ENCODE assay signal across 8 cellular contexts in the genomic region with DNA sequence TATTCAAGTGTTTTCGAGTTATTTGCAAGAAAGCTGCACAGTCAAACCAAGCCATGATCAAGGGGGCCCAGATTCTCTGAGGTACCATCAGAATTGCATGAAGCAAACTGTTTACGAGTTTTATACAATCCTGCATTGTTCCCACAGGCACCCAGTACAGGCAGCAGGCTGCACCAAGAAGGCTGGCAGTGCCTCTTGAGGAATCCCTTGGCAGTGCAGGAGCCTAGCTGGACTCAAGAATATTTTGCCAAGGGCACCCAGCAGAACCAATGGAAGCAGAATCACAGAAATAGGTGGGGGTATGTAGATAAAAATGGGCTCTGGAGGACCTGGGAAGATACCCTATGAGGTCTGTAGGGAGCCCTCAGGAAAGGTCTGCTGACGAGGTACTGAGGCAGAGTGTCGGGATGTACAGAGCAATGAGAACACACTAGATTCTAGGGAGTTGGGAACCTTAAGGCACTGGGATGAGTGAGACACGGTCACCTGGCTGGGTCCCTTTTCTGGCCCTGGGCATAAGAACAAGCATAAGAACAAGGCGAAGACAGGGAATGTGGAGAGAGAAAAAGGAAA. TPM values are rescaled to one million over a fixed set of nuclear protein-coding genes. Genes with fewer than 3 reads are reported as not detected.
DNase-seq lines count a peak whose midpoint lies in the region; ATAC-seq and TF ChIP-seq lines count a peak whose summit lies in the region.

No MANE protein-coding gene starts in this region.

- H3K4me3 ChIP-seq in thyroid gland (replicated peaks in 1 of 3) = no peak overlapping the region

- POLR2A ChIA-PET in activated CD8-positive, alpha-beta T cell treated with anti-CD3 and anti-CD28 coated beads for 36 hours (lab: Charles Lee) = no interaction called here
- POLR2A ChIA-PET in activated CD8-positive, alpha-beta T cell treated with anti-CD3 and anti-CD28 coated beads, Interleukin-2, amount 10 ng/mL, durations not matched to agents 7 days and 5 days (lab: Charles Lee) = no interaction called here
- POLR2A ChIA-PET in RWPE1 (lab: Yijun Ruan, JAX; ENCODE audit: low non-redundant PET) = no interaction called here
- POLR2A ChIA-PET in activated CD4-positive, alpha-beta memory T cell treated with anti-CD3 and anti-CD28 coated beads for 36 hours (lab: Charles Lee) = no interaction called here

- H3K27me3 ChIP-seq in thyroid gland = no peaks in the 10 kb centered on the region

- no peak for TF ChIP-seq POLR2A in thyroid gland (IDR thresholded peaks at IDR 0.05)
- no peak for TF ChIP-seq POLR2A in GM18505 (IDR thresholded peaks at IDR 0.05; ENCODE audit: borderline replicate concordance, extremely low read depth, insufficient read depth, insufficient read length)

- no peak overlapping the region for H3K27ac ChIP-seq in RWPE1
- H3K27ac ChIP-seq in thyroid gland = no peak overlapping the region

- no peak for ATAC-seq in activated CD8-positive, alpha-beta T cell treated with anti-CD3 and anti-CD28 coated beads for 36 hours
- no peak for ATAC-seq in activated CD8-positive, alpha-beta T cell treated with anti-CD3 and anti-CD28 coated beads, Interleukin-2, amount 10 ng/mL, durations not matched to agents 7 days and 5 days
- ATAC-seq in GM18505 (IDR thresholded peaks at IDR 0.05; ENCODE audit: unreplicated experiment) = no peak

- intact Hi-C loops in activated CD8-positive, alpha-beta T cell treated with anti-CD3 and anti-CD28 coated beads for 36 hours (cut with micrococcal nuclease) = no loop called here
- intact Hi-C loops in thyroid gland (cut with DNase I) = no loop called here
- intact Hi-C loops in activated CD4-positive, alpha-beta memory T cell treated with anti-CD3 and anti-CD28 coated beads for 36 hours (cut with micrococcal nuclease) = no loop called here

- no peak for DNase-seq in activated CD8-positive, alpha-beta T cell treated with anti-CD3 and anti-CD28 coated beads for 36 hours
- no peak for DNase-seq in activated CD8-positive, alpha-beta T cell treated with anti-CD3 and anti-CD28 coated beads, Interleukin-2, amount 10 ng/mL, durations not matched to agents 7 days and 5 days
- DNase-seq in RWPE1 (ENCODE audit: low spot score) (peak; percentile 11), glomerular endothelial cell (ENCODE audit: extremely low read depth, low read depth, low spot score) (peak; percentile 3), thyroid gland (peak; percentile 5 to 7)
- DNase-seq in activated CD4-positive, alpha-beta memory T cell treated with anti-CD3 and anti-CD28 coated beads for 36 hours = no peak
- DNase-seq in activated CD4-positive, CD25-positive, alpha-beta regulatory T cell (lab: John Stamatoyannopoulos, UW) = no peak

- no peak overlapping the region for H3K27ac Mint-ChIP-seq in activated CD8-positive, alpha-beta T cell treated with anti-CD3 and anti-CD28 coated beads for 36 hours
- no peak overlapping the region for H3K27ac Mint-ChIP-seq in activated CD8-positive, alpha-beta T cell treated with anti-CD3 and anti-CD28 coated beads, Interleukin-2, amount 10 ng/mL, durations not matched to agents 7 days and 5 days
- no peak overlapping the region for H3K27ac Mint-ChIP-seq in activated CD4-positive, alpha-beta memory T cell treated with anti-CD3 and anti-CD28 coated beads for 36 hours

- H3K9me3 ChIP-seq in thyroid gland = no peaks in the 10 kb centered on the region

- no peaks in the 10 kb centered on the region for H3K4me1 ChIP-seq in thyroid gland

- CTCF ChIA-PET in activated CD8-positive, alpha-beta T cell treated with anti-CD3 and anti-CD28 coated beads for 36 hours (lab: Charles Lee) = interaction anchor here (0.8 to 1.8 kb wide), 3 partner anchors 62 to 89 kb away, joined by 3 to 5 read pairs (median 3); no protein-coding TSS in a partner anchor
- CTCF ChIA-PET in activated CD8-positive, alpha-beta T cell treated with anti-CD3 and anti-CD28 coated beads, Interleukin-2, amount 10 ng/mL, durations not matched to agents 7 days and 5 days (lab: Charles Lee) = interaction anchor here (1.0 kb wide), 1 partner anchor 241 kb away, joined by 4 read pairs; no protein-coding TSS in a partner anchor
- CTCF ChIA-PET in RWPE1 (lab: Yijun Ruan, JAX) = interaction anchor here (0.6 kb wide), 4 partner anchors 63 to 1998 kb away, joined by 3 to 4 read pairs (median 4); no protein-coding TSS in a partner anchor
- CTCF ChIA-PET in activated CD4-positive, alpha-beta memory T cell treated with anti-CD3 and anti-CD28 coated beads for 36 hours (lab: Charles Lee) = interaction anchor here (0.8 to 1.4 kb wide), 3 partner anchors 15 to 64 kb away, joined by 3 to 5 read pairs (median 3); partner anchors contain the start of gene TMEM31

- H3K4me1 Mint-ChIP-seq in activated CD8-positive, alpha-beta T cell treated with anti-CD3 and anti-CD28 coated beads for 36 hours (ENCODE audit: low read depth) = no peaks in the 10 kb centered on the region
- H3K4me1 Mint-ChIP-seq in activated CD8-positive, alpha-beta T cell treated with anti-CD3 and anti-CD28 coated beads, Interleukin-2, amount 10 ng/mL, durations not matched to agents 7 days and 5 days (ENCODE audit: low read depth) = no peaks in the 10 kb centered on the region
- H3K4me1 Mint-ChIP-seq in activated CD4-positive, alpha-beta memory T cell treated with anti-CD3 and anti-CD28 coated beads for 36 hours (ENCODE audit: low read depth) = no peaks in the 10 kb centered on the region

- WGBS in thyroid gland, 2 donors = 65 to 72% methylated on average over 6 of the region's 6 CpGs

- no peaks in the 10 kb centered on the region for H3K27me3 Mint-ChIP-seq in activated CD8-positive, alpha-beta T cell treated with anti-CD3 and anti-CD28 coated beads for 36 hours
- peaks cover 3% of the 10 kb centered on the region for H3K27me3 Mint-ChIP-seq in activated CD8-positive, alpha-beta T cell treated with anti-CD3 and anti-CD28 coated beads, Interleukin-2, amount 10 ng/mL, durations not matched to agents 7 days and 5 days (ENCODE audit: low read depth)
- peaks cover 5% of the 10 kb centered on the region for H3K27me3 Mint-ChIP-seq in activated CD4-positive, alpha-beta memory T cell treated with anti-CD3 and anti-CD28 coated beads for 36 hours

- TF ChIP-seq CTCF in activated CD8-positive, alpha-beta T cell treated with anti-CD3 and anti-CD28 coated beads for 36 hours (IDR thresholded peaks at IDR 0.05) = peak; percentile 15
- TF ChIP-seq CTCF in RWPE1 (conservative IDR thresholded peaks at IDR 0.05; ENCODE audit: low read depth) (peak; percentile 53), thyroid gland (IDR thresholded peaks at IDR 0.05) (peak in 4 of 6 experiments; percentile 28 to 46 (median 42))

- H3K36me3 ChIP-seq in thyroid gland = no peaks in the 10 kb centered on the region

- no peaks in the 10 kb centered on the region for H3K9me3 Mint-ChIP-seq in activated CD8-positive, alpha-beta T cell treated with anti-CD3 and anti-CD28 coated beads for 36 hours
- no peaks in the 10 kb centered on the region for H3K9me3 Mint-ChIP-seq in activated CD8-positive, alpha-beta T cell treated with anti-CD3 and anti-CD28 coated beads, Interleukin-2, amount 10 ng/mL, durations not matched to agents 7 days and 5 days (ENCODE audit: insufficient read depth)
- no peaks in the 10 kb centered on the region for H3K9me3 Mint-ChIP-seq in activated CD4-positive, alpha-beta memory T cell treated with anti-CD3 and anti-CD28 coated beads for 36 hours

- H3K4me3 Mint-ChIP-seq in activated CD8-positive, alpha-beta T cell treated with anti-CD3 and anti-CD28 coated beads for 36 hours = no peak overlapping the region
- H3K4me3 Mint-ChIP-seq in activated CD8-positive, alpha-beta T cell treated with anti-CD3 and anti-CD28 coated beads, Interleukin-2, amount 10 ng/mL, durations not matched to agents 7 days and 5 days = no peak overlapping the region
- H3K4me3 Mint-ChIP-seq in activated CD4-positive, alpha-beta memory T cell treated with anti-CD3 and anti-CD28 coated beads for 36 hours = no peak overlapping the region

- no peaks in the 10 kb centered on the region for H3K36me3 Mint-ChIP-seq in activated CD8-positive, alpha-beta T cell treated with anti-CD3 and anti-CD28 coated beads for 36 hours (ENCODE audit: low read depth)
- H3K36me3 Mint-ChIP-seq in activated CD8-positive, alpha-beta T cell treated with anti-CD3 and anti-CD28 coated beads, Interleukin-2, amount 10 ng/mL, durations not matched to agents 7 days and 5 days (ENCODE audit: low read depth) = no peaks in the 10 kb centered on the region
- no peaks in the 10 kb centered on the region for H3K36me3 Mint-ChIP-seq in activated CD4-positive, alpha-beta memory T cell treated with anti-CD3 and anti-CD28 coated beads for 36 hours

RNA-seq across cellular contexts. Expression of gene PLP1, which starts 2.5 kb away (rescaled TPM):
- total RNA-seq in activated CD8-positive, alpha-beta T cell treated with anti-CD3 and anti-CD28 coated beads for 36 hours = not detected
- not detected for total RNA-seq in activated CD8-positive, alpha-beta T cell treated with anti-CD3 and anti-CD28 coated beads, Interleukin-2, amount 10 ng/mL, durations not matched to agents 7 days and 5 days
- total RNA-seq in glomerular endothelial cell = not detected in 2 replicates
- 1 to 10 TPM in 3 of 4 donors, under 1 TPM in 1; 0.33 to 2.2 (median 1.5) TPM for total RNA-seq in thyroid gland
- total RNA-seq in activated CD4-positive, alpha-beta memory T cell treated with anti-CD3 and anti-CD28 coated beads for 36 hours = not detected

RNA-seq across cellular contexts. Expression of gene RAB9B, which starts 57.9 kb away (rescaled TPM):
- under 1 TPM; 0.38 to 0.45 TPM for total RNA-seq in activated CD8-positive, alpha-beta T cell treated with anti-CD3 and anti-CD28 coated beads for 36 hours
- total RNA-seq in activated CD8-positive, alpha-beta T cell treated with anti-CD3 and anti-CD28 coated beads, Interleukin-2, amount 10 ng/mL, durations not matched to agents 7 days and 5 days = under 1 TPM; 0.29 to 0.31 TPM
- total RNA-seq in glomerular endothelial cell (0.63 and 1.5 TPM in 2 replicates), thyroid gland (1 to 10 TPM; 1.9 to 4.1 (median 2.9) TPM)
- total RNA-seq in activated CD4-positive, alpha-beta memory T cell treated with anti-CD3 and anti-CD28 coated beads for 36 hours = under 1 TPM; 0.44 to 0.57 TPM

Comparison
In these comparisons a context has a peak if more than half of its experiments do, and no peak if none do; other contexts are left out.
1. DNase-seq: peak in RWPE1 (single experiment), glomerular endothelial cell (single experiment) and thyroid gland (2 of 2); none in activated CD8-positive, alpha-beta T cell treated with anti-CD3 and anti-CD28 coated beads for 36 hours (single experiment), activated CD8-positive, alpha-beta T cell treated with anti-CD3 and anti-CD28 coated beads, Interleukin-2, amount 10 ng/mL, durations not matched to agents 7 days and 5 days (single experiment), activated CD4-positive, alpha-beta memory T cell treated with anti-CD3 and anti-CD28 coated beads for 36 hours (single experiment) and activated CD4-positive, CD25-positive, alpha-beta regulatory T cell (0 of 4).
2. Peak in every context shown above with its lines, with median percentiles within 50 percentile points of each other: CTCF ChIP-seq.